In the genomic region with DNA sequence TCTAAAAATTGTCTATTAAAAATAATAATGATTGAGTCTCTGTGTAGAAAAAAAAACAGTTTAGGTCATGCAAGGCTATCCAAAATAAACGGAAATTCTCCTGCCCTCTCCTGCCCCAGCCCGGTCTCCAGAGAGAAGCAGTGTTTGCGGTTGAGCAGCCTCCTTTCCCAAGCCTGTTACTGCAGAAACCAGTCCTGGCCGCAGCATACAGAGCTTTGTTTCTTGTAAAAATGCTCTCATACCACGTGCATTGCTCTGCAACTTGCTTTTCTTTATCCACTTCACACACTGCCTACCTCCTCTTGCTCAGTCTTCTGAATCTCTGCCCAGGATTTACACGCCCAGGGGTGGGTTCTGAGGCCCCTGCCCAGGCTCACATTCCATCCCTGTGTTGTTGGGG, we compare ENCODE assay signal across 13 cellular contexts. TPM values are rescaled to one million over a fixed set of nuclear protein-coding genes. Genes with fewer than 3 reads are reported as not detected.
DNase-seq lines count a peak whose midpoint lies in the region; ATAC-seq, FAIRE-seq and TF ChIP-seq lines count a peak whose summit lies in the region.
"Had no signal": no experiment of that assay in that cellular context is flagged by ENCODE, and none has a peak within 500 bp of the region (broad histone marks: within the 10 kb centered on the region; RNA-seq: fewer than 3 reads in every experiment).

No MANE protein-coding gene starts in this region.

- no peak overlapping the region for H2AFZ ChIP-seq in endothelial cell of umbilical vein (ENCODE audit: low read depth, low read length)
- H2AFZ ChIP-seq in hepatocyte: no peak overlapping the region

- dilution Hi-C loops in endothelial cell of umbilical vein (cut with MboI; ENCODE audit: extremely low pct_ligation_motif_present, low sequenced_read_pairs): no loop called here

- no peaks in the 10 kb centered on the region for H3K9me2 ChIP-seq in hepatocyte (replicated peaks; ENCODE audit: insufficient read depth)

- H3K4me2 ChIP-seq in endothelial cell of umbilical vein (ENCODE audit: insufficient read depth, low read length) (no peak overlapping the region), hepatocyte (no peak overlapping the region)

- DNase-seq in NB4 (ENCODE audit: low read depth) (peak; percentile 38), endothelial cell of umbilical vein (ENCODE audit: low read depth, low spot score) (peak; percentile 38), hepatocyte (ENCODE audit: low spot score) (peak; percentile 18), thyroid gland (peak; percentile 17 to 33), cerebellar nuclear complex (lab: John Stamatoyannopoulos, UW) (no peak)
- no peak for DNase-seq in stimulated activated CD4-positive, alpha-beta T cell treated with anti-CD3 and anti-CD28 coated beads, Interleukin-1b, Interleukin-23, amount 100 ng/mL, for 48 hours
- DNase-seq: activated CD4-positive, alpha-beta T cell treated with anti-CD3 and anti-CD28 coated beads for 48 hours; activated T-cell treated with anti-CD3 and anti-CD28 coated beads, Interleukin-2, amount 50 U/mL, for 72 hours; NCI-H1092 treated with DMSO at 0.1 percent for 48 hours; Peyer's patch; stimulated activated naive CD8-positive, alpha-beta T cell treated with anti-CD3 and anti-CD28 coated beads, Interleukin-15, amount 100 ng/mL, for 72 hours; T-helper 17 cell had no signal

- no peaks in the 10 kb centered on the region for H3K79me2 ChIP-seq in endothelial cell of umbilical vein (ENCODE audit: control insufficient read depth, insufficient read depth, low read length)
- no peaks in the 10 kb centered on the region for H3K79me2 ChIP-seq in hepatocyte

- TF ChIP-seq POLR2A in NB4 (IDR thresholded peaks at IDR 0.05; ENCODE audit: extremely low read depth, insufficient read length): no peak
- TF ChIP-seq POLR2A in endothelial cell of umbilical vein (IDR thresholded peaks at IDR 0.05; ENCODE audit: low read depth, low read length): no peak
- no peak for TF ChIP-seq POLR2A in thyroid gland (IDR thresholded peaks at IDR 0.05)

- BruUV-seq in endothelial cell of umbilical vein (replicated peaks; lab: Mats Ljungman, UMichigan): no TSS peak

- POLR2A ChIA-PET in endothelial cell of umbilical vein (lab: Charles Lee): no interaction called here

- H3K9me1 ChIP-seq in endothelial cell of umbilical vein (replicated peaks; ENCODE audit: control insufficient read depth, extremely low read depth, insufficient read depth, low read length): no peaks in the 10 kb centered on the region

- no peaks in the 10 kb centered on the region for H3K9me3 ChIP-seq in endothelial cell of umbilical vein (replicated peaks; ENCODE audit: control insufficient read depth, insufficient read depth, low read length)
- H3K9me3 ChIP-seq in hepatocyte (ENCODE audit: low read depth): no peaks in the 10 kb centered on the region
- H3K9me3 ChIP-seq in thyroid gland: no peaks in the 10 kb centered on the region
- H3K9me3 ChIP-seq: Peyer's patch had no signal

- no peaks in the 10 kb centered on the region for H4K20me1 ChIP-seq in endothelial cell of umbilical vein (replicated peaks; ENCODE audit: control insufficient read depth, extremely low read depth, insufficient read depth, low read length)
- no peaks in the 10 kb centered on the region for H4K20me1 ChIP-seq in hepatocyte (ENCODE audit: insufficient read depth, poor library complexity, severe bottlenecking)

- no peak for ATAC-seq in HG02970 (IDR thresholded peaks at IDR 0.05; ENCODE audit: low FRiP score, unreplicated experiment)
- ATAC-seq: activated T-cell treated with anti-CD3 and anti-CD28 coated beads, Interleukin-2, amount 50 U/mL, for 72 hours; stimulated activated naive CD8-positive, alpha-beta T cell treated with anti-CD3 and anti-CD28 coated beads, Interleukin-15, amount 100 ng/mL, for 72 hours; T-helper 17 cell had no signal

- no peaks in the 10 kb centered on the region for H3K4me1 ChIP-seq in endothelial cell of umbilical vein (ENCODE audit: control insufficient read depth, extremely low read depth, insufficient read depth, low read length)
- H3K4me1 ChIP-seq in hepatocyte (ENCODE audit: insufficient read depth): no peaks in the 10 kb centered on the region
- peaks cover 0 to 8% of the 10 kb centered on the region in 2 donors for H3K4me1 ChIP-seq in thyroid gland
- H3K4me1 ChIP-seq: Peyer's patch had no signal

- intact Hi-C loops in endothelial cell of umbilical vein (cut with micrococcal nuclease) (no loop called here), thyroid gland (cut with DNase I) (no loop called here)

- no peak overlapping the region for H3K9ac ChIP-seq in endothelial cell of umbilical vein (replicated peaks; ENCODE audit: extremely low read depth, insufficient read depth, low read length)

- TF ChIP-seq CTCF in NB4 (IDR thresholded peaks at IDR 0.05; ENCODE audit: low read depth, low read length): no peak
- no peak for TF ChIP-seq CTCF in endothelial cell of umbilical vein (IDR thresholded peaks at IDR 0.05; ENCODE audit: extremely low read depth in 1 of 2, insufficient read depth in 1 of 2, low read depth in 1 of 2, low read length in 2 of 2)
- no peak for TF ChIP-seq CTCF in hepatocyte (IDR thresholded peaks at IDR 0.05; ENCODE audit: poor library complexity)
- no peak for TF ChIP-seq CTCF in thyroid gland (IDR thresholded peaks at IDR 0.05)

- CTCF ChIA-PET in endothelial cell of umbilical vein (lab: Charles Lee): interaction anchor here (0.7 kb wide), 1 partner anchor 68 kb away, joined by 3 read pairs; no protein-coding TSS in a partner anchor

- FAIRE-seq in endothelial cell of umbilical vein (lab: Jason Lieb, UNC): no peak

- H3K36me3 ChIP-seq in endothelial cell of umbilical vein (ENCODE audit: control insufficient read depth in 2 of 2, extremely low read depth in 1 of 2, insufficient read depth in 2 of 2, low read length in 2 of 2) (no peaks in the 10 kb centered on the region), hepatocyte (replicated peaks; ENCODE audit: insufficient read depth, low read depth) (no peaks in the 10 kb centered on the region), thyroid gland (no peaks in the 10 kb centered on the region)
- H3K36me3 ChIP-seq: Peyer's patch had no signal

- H3K4me3 ChIP-seq in NB4 (ENCODE audit: low read depth, low read length) (no peak overlapping the region), endothelial cell of umbilical vein (replicated peaks in 1 of 3; ENCODE audit: insufficient read depth in 1 of 3, low read depth in 1 of 3, low read length in 3 of 3) (no peak overlapping the region), hepatocyte (no peak overlapping the region), thyroid gland (replicated peaks in 1 of 3) (no peak overlapping the region)
- H3K4me3 ChIP-seq: Peyer's patch had no signal

- no peaks in the 10 kb centered on the region for H3K27me3 ChIP-seq in endothelial cell of umbilical vein (ENCODE audit: control insufficient read depth in 2 of 2, insufficient read depth in 2 of 2, low read length in 2 of 2)
- H3K27me3 ChIP-seq in hepatocyte: no peaks in the 10 kb centered on the region
- no peaks in the 10 kb centered on the region for H3K27me3 ChIP-seq in thyroid gland
- H3K27me3 ChIP-seq: Peyer's patch had no signal

- no peak overlapping the region for H3K27ac ChIP-seq in endothelial cell of umbilical vein (ENCODE audit: insufficient read depth, low read depth, low read length)
- no peak overlapping the region for H3K27ac ChIP-seq in hepatocyte
- no peak overlapping the region for H3K27ac ChIP-seq in thyroid gland
- H3K27ac ChIP-seq: Peyer's patch had no signal

- 62% methylated on average over 6 of the region's 6 CpGs for WGBS in hepatocyte (ENCODE audit: low lambda C conversion rate, missing lambda C conversion rate)
- WGBS in thyroid gland, 2 donors: 5 to 10% methylated on average over 6 of the region's 6 CpGs

TF ChIP-seq in endothelial cell of umbilical vein, 7 proteins besides CTCF, POLR2A, EP300 and RAD21:
- TF ChIP-seq, protein P1, sequence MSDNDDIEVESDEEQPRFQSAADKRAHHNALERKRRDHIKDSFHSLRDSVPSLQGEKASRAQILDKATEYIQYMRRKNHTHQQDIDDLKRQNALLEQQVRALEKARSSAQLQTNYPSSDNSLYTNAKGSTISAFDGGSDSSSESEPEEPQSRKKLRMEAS (IDR thresholded peaks at IDR 0.05; ENCODE audit: insufficient read depth, insufficient read length): no peak
- TF ChIP-seq POLR2AphosphoS5 (IDR thresholded peaks at IDR 0.05; ENCODE audit: insufficient read depth, low read depth, low read length): no peak
- no peak for TF ChIP-seq EZH2 (IDR thresholded peaks at IDR 0.05; ENCODE audit: borderline replicate concordance, low read depth, low read length, severe bottlenecking)
- no peak for TF ChIP-seq FOS (IDR thresholded peaks at IDR 0.05; ENCODE audit: borderline replicate concordance, insufficient read depth, low read length)
- no peak for TF ChIP-seq MYC (IDR thresholded peaks at IDR 0.05; ENCODE audit: low read depth, low read length)
- TF ChIP-seq GATA2 (IDR thresholded peaks at IDR 0.05; ENCODE audit: insufficient read depth, insufficient read length, low read depth, low read length): no peak
- no peak for TF ChIP-seq JUN (IDR thresholded peaks at IDR 0.05; ENCODE audit: borderline replicate concordance, insufficient read depth, insufficient read length, low read depth)

RNA-seq across cellular contexts. Expression of a gene that starts 34.4 kb away (rescaled TPM):
- total RNA-seq in endothelial cell of umbilical vein: 47.2 and 50.2 TPM in 2 replicates
- polyA plus RNA-seq in endothelial cell of umbilical vein: 18.9 and 25.7 TPM in 2 replicates
- polyA plus RNA-seq in endothelial cell of umbilical vein (2011; cell fraction: cytosol; rRNA removed): 33.6 and 37.0 TPM in 2 replicates
- 37.0 and 45.0 TPM in 2 replicates for polyA plus RNA-seq in endothelial cell of umbilical vein (2011; cell fraction: nucleus; rRNA removed)
- 41.0 and 54.2 TPM in 2 replicates for polyA plus RNA-seq in endothelial cell of umbilical vein (2012)
- polyA minus RNA-seq in endothelial cell of umbilical vein: 35.4 and 37.9 TPM in 2 replicates
- polyA minus RNA-seq in endothelial cell of umbilical vein (2011; cell fraction: cytosol; rRNA and poly(A)+ RNA removed): 26.2 TPM
- 27.2 and 32.3 TPM in 2 replicates for polyA minus RNA-seq in endothelial cell of umbilical vein (2011; cell fraction: nucleus; rRNA and poly(A)+ RNA removed)
- total RNA-seq in hepatocyte: 64.2 and 68.4 TPM in 2 replicates
- 55.3 and 56.7 TPM in 2 replicates for polyA plus RNA-seq in hepatocyte
- total RNA-seq in thyroid gland: 10 to 100 TPM; 51.3 to 53.4 (median 52.9) TPM

Comparison
In these comparisons a context has a peak if more than half of its experiments do, and no peak if none do; other contexts are left out.
1. DNase-seq: peak in NB4 (single experiment), endothelial cell of umbilical vein (single experiment), hepatocyte (single experiment) and thyroid gland (2 of 2); none in stimulated activated CD4-positive, alpha-beta T cell treated with anti-CD3 and anti-CD28 coated beads, Interleukin-1b, Interleukin-23, amount 100 ng/mL, for 48 hours (single experiment) and cerebellar nuclear complex (0 of 2).